8 cellular contexts compared by ENCODE assay signal in genomic region chr10:97318772-97319651, GRCh38. TPM values are rescaled to one million over a fixed set of nuclear protein-coding genes. Genes with fewer than 3 reads are reported as not detected.
DNase-seq lines count a peak whose midpoint lies in the region; ATAC-seq and TF ChIP-seq lines count a peak whose summit lies in the region.

Gene FRAT1 (plus strand): TSS chr10:97319271. CDS start chr10:97319454, 183 bp downstream.

- intact Hi-C loops in stomach (cut with DNase I; ENCODE audit: low total_unique reads) = no loop called here

- TF ChIP-seq EP300 in stomach (IDR thresholded peaks at IDR 0.05) = no peak

- H3K9ac ChIP-seq in KMS-11 (peak within 1 kb of the TSS; percentile 85; the same call in 1 of the 2 replicates), neural progenitor cell (peak within 1 kb of the TSS; percentile 98)

- H2AFZ ChIP-seq in KMS-11 (ENCODE audit: low read depth) (peak within 1 kb of the TSS; percentile 74), neural progenitor cell (replicated peaks) (peak within 1 kb of the TSS; percentile 96)

- H3K4me2 ChIP-seq in KMS-11 (peak within 1 kb of the TSS; percentile 99), neural progenitor cell (peak within 1 kb of the TSS; percentile 95)

- DNase-seq in DMS79 treated with DMSO at 0.1 percent for 48 hours (lab: John Stamatoyannopoulos, UW) (peak; percentile 65), fibroblast of villous mesenchyme (ENCODE audit: low read depth) (peak; percentile 94), neural progenitor cell (ENCODE audit: low spot score) (peak; percentile 95), stomach (peak; percentile 94)
- peak; percentile 96 for DNase-seq in activated effector memory CD4-positive, alpha-beta T cell treated with anti-CD3 and anti-CD28 coated beads, Interleukin-2, amount 50 U/mL, for 16 hours

- no peaks in the 10 kb centered on the region for H3K9me3 Mint-ChIP-seq in neural progenitor cell

- TF ChIP-seq POLR2A in Raji (IDR thresholded peaks at IDR 0.05; ENCODE audit: insufficient read depth, low read depth, low read length) (peak; percentile 57), stomach (IDR thresholded peaks at IDR 0.05) (peak in 1 of 4 donors; percentile 72)

- H3K4me1 ChIP-seq in KMS-11 (ENCODE audit: low read depth, poor library complexity, severe bottlenecking) = peaks cover 15% of the 10 kb centered on the region
- peaks cover 19% of the 10 kb centered on the region for H3K4me1 ChIP-seq in neural progenitor cell
- peaks cover 17 to 40% (median 31%) of the 10 kb centered on the region in 4 donors for H3K4me1 ChIP-seq in stomach

- H3K4me3 ChIP-seq in KMS-11 (IDR thresholded peaks at IDR 0.05; ENCODE audit: insufficient read depth, low read depth, low read length) = no peak within 1 kb of the TSS
- peak within 1 kb of the TSS; percentile 84 for H3K4me3 ChIP-seq in fibroblast of villous mesenchyme (ENCODE audit: low read depth, low read length)
- H3K4me3 ChIP-seq in neural progenitor cell = peak within 1 kb of the TSS; percentile 95
- H3K4me3 ChIP-seq in stomach = peak within 1 kb of the TSS; percentile 68 to 92 (median 83)

- peaks cover 32% of the 10 kb centered on the region for H3F3A ChIP-seq in neural progenitor cell (ENCODE audit: low read depth)

- H3K79me2 ChIP-seq in KMS-11 (ENCODE audit: insufficient read depth, low read depth) (no peaks in the 10 kb centered on the region), neural progenitor cell (ENCODE audit: low read depth) (peaks cover 14% of the 10 kb centered on the region)

- no peaks in the 10 kb centered on the region for H3K36me3 Mint-ChIP-seq in neural progenitor cell

- TF ChIP-seq CTCF in KMS-11 (conservative IDR thresholded peaks at IDR 0.05; ENCODE audit: low read depth, low read length) (no peak), fibroblast of villous mesenchyme (IDR thresholded peaks at IDR 0.05; ENCODE audit: insufficient read depth, low read depth, low read length) (no peak), neural progenitor cell (IDR thresholded peaks at IDR 0.05) (no peak), stomach (IDR thresholded peaks at IDR 0.05) (no peak)

- H3K27ac Mint-ChIP-seq in neural progenitor cell = peak within 1 kb of the TSS; percentile 99

- no peaks in the 10 kb centered on the region for H3K36me3 ChIP-seq in KMS-11 (ENCODE audit: insufficient read depth)
- no peaks in the 10 kb centered on the region for H3K36me3 ChIP-seq in neural progenitor cell
- H3K36me3 ChIP-seq in stomach = no peaks in the 10 kb centered on the region

- peaks cover 19% of the 10 kb centered on the region for H3K4me1 Mint-ChIP-seq in neural progenitor cell

- H3K27ac ChIP-seq in KMS-11 = peak within 1 kb of the TSS; percentile 79
- peak within 1 kb of the TSS; percentile 98 for H3K27ac ChIP-seq in neural progenitor cell
- peak within 1 kb of the TSS; percentile 87 to 99 (median 97) for H3K27ac ChIP-seq in stomach

- peak; percentile 74 for ATAC-seq in GM21717 (IDR thresholded peaks at IDR 0.05; ENCODE audit: unreplicated experiment)

- no peaks in the 10 kb centered on the region for H4K20me1 ChIP-seq in KMS-11 (ENCODE audit: insufficient read depth)
- peaks cover 27% of the 10 kb centered on the region for H4K20me1 ChIP-seq in neural progenitor cell (ENCODE audit: low read depth)

- no peaks in the 10 kb centered on the region for H3K27me3 ChIP-seq in KMS-11 (ENCODE audit: insufficient read depth, low read depth)
- peaks cover 32% of the 10 kb centered on the region for H3K27me3 ChIP-seq in neural progenitor cell
- H3K27me3 ChIP-seq in stomach = no peaks in the 10 kb centered on the region

- H3K4me3 Mint-ChIP-seq in neural progenitor cell = peak within 1 kb of the TSS; percentile 87

- H3K9me3 ChIP-seq in neural progenitor cell (ENCODE audit: low read depth) = no peaks in the 10 kb centered on the region
- H3K9me3 ChIP-seq in stomach = no peaks in the 10 kb centered on the region

- peaks cover 45% of the 10 kb centered on the region for H3K27me3 Mint-ChIP-seq in neural progenitor cell (ENCODE audit: insufficient read depth, low read depth)

- 0 to 1% (median 0%) methylated on average over 24 to 79 of the region's 79 CpGs for WGBS in stomach, 5 donors

RNA-seq across cellular contexts. Expression of gene FRAT1, which starts in this region (rescaled TPM):
- 1.7 and 2.3 TPM in 2 replicates for total RNA-seq in fibroblast of villous mesenchyme
- 2.0 and 8.8 TPM in 2 replicates for total RNA-seq in neural progenitor cell (ENCODE audit: low replicate concordance)
- 10 to 100 TPM in 2 of 5 donors, 1 to 10 TPM in 2, not detected in 1; 1.8 to 26.4 (median 11.0) TPM for total RNA-seq in stomach
- polyA plus RNA-seq in stomach = 1 to 10 TPM; 1.9 to 3.7 (median 2.1) TPM
